ENCODE assay signal across 25 cellular contexts in genomic region chr15:90145761-90146160, GRCh38. TPM values are rescaled to one million over a fixed set of nuclear protein-coding genes. Genes with fewer than 3 reads are reported as not detected.
DNase-seq lines count a peak whose midpoint lies in the region; ATAC-seq and TF ChIP-seq lines count a peak whose summit lies in the region.
"Had no signal": no experiment of that assay in that cellular context is flagged by ENCODE, and none has a peak within 500 bp of the region (broad histone marks: within the 10 kb centered on the region; RNA-seq: fewer than 3 reads in every experiment).

No MANE protein-coding gene starts in this region.

- H3K4me2 ChIP-seq in neural progenitor cell, result no peak overlapping the region

- no peaks in the 10 kb centered on the region for H4K20me1 ChIP-seq in neural progenitor cell (ENCODE audit: low read depth)

- TF ChIP-seq POLR2A in thyroid gland (IDR thresholded peaks at IDR 0.05), result no peak

- H3K27ac ChIP-seq in endodermal cell (ENCODE audit: low read depth, low read length) (peak overlapping the region; percentile 53), neural progenitor cell (no peak overlapping the region), thyroid gland (no peak overlapping the region)
- H3K27ac ChIP-seq: HL-60, SJCRH30 had no signal

- H3K79me2 ChIP-seq in neural progenitor cell (ENCODE audit: low read depth), result no peaks in the 10 kb centered on the region

- peaks cover 8% of the 10 kb centered on the region for H3F3A ChIP-seq in neural progenitor cell (ENCODE audit: low read depth)

- no peak for ATAC-seq in activated naive CD8-positive, alpha-beta T cell treated with anti-CD3 and anti-CD28 coated beads, Interleukin-2, amount 50 U/mL, for 24 hours
- ATAC-seq: PC-3, Right ventricle myocardium inferior had no signal

- intact Hi-C loops in thyroid gland (cut with DNase I), result no loop called here

- H3K27me3 Mint-ChIP-seq in activated naive CD8-positive, alpha-beta T cell treated with anti-CD3 and anti-CD28 coated beads for 36 hours, result no peaks in the 10 kb centered on the region
- peaks cover 1% of the 10 kb centered on the region for H3K27me3 Mint-ChIP-seq in activated naive CD8-positive, alpha-beta T cell treated with anti-CD3 and anti-CD28 coated beads, Interleukin-2, amount 50 U/mL, for 24 hours
- H3K27me3 Mint-ChIP-seq in endodermal cell (ENCODE audit: insufficient read depth) (peaks cover 3% of the 10 kb centered on the region), neural progenitor cell (ENCODE audit: insufficient read depth, low read depth) (peaks cover 10% of the 10 kb centered on the region), osteocyte (ENCODE audit: unreplicated experiment) (no peaks in the 10 kb centered on the region)
- H3K27me3 Mint-ChIP-seq: CD4-positive, CD25-positive, alpha-beta regulatory T cell had no signal

- no peak for DNase-seq in activated naive CD8-positive, alpha-beta T cell treated with anti-CD3 and anti-CD28 coated beads for 36 hours
- DNase-seq in activated naive CD8-positive, alpha-beta T cell treated with anti-CD3 and anti-CD28 coated beads, Interleukin-2, amount 50 U/mL, for 24 hours, result no peak
- DNase-seq in endodermal cell (no peak), neural progenitor cell (ENCODE audit: low spot score) (no peak), DMS53 treated with DMSO at 0.1 percent for 48 hours (lab: John Stamatoyannopoulos, UW; ENCODE audit: unreplicated experiment) (no peak), thyroid gland (no peak), osteocyte (ENCODE audit: extremely low spot score, unreplicated experiment) (no peak)
- no peak for DNase-seq in stimulated activated naive CD4-positive, alpha-beta T cell treated with Interleukin-2 at 50 U/mL for 16 hours (lab: John Stamatoyannopoulos, UW)
- DNase-seq: 8988T; ACHN; CD4-positive, CD25-positive, alpha-beta regulatory T cell; DMS153; Kasumi-1; MV-4-11; NCI-H1105; NCI-H146; NCI-H1930; NCI-H446; NCI-H524 treated with DMSO at 0.1 percent for 48 hours; NCI-H774; PC-3 had no signal

- no peaks in the 10 kb centered on the region for H3K9me3 ChIP-seq in endodermal cell (ENCODE audit: control insufficient read depth, low read length)
- no peaks in the 10 kb centered on the region for H3K9me3 ChIP-seq in neural progenitor cell (ENCODE audit: low read depth)
- H3K9me3 ChIP-seq in thyroid gland, result no peaks in the 10 kb centered on the region
- H3K9me3 ChIP-seq: BE2C, SJCRH30 had no signal

- H3K4me3 Mint-ChIP-seq in activated naive CD8-positive, alpha-beta T cell treated with anti-CD3 and anti-CD28 coated beads for 36 hours, result no peak overlapping the region
- H3K4me3 Mint-ChIP-seq in activated naive CD8-positive, alpha-beta T cell treated with anti-CD3 and anti-CD28 coated beads, Interleukin-2, amount 50 U/mL, for 24 hours, result no peak overlapping the region
- H3K4me3 Mint-ChIP-seq in endodermal cell (no peak overlapping the region), neural progenitor cell (no peak overlapping the region), osteocyte (ENCODE audit: unreplicated experiment) (no peak overlapping the region)
- H3K4me3 Mint-ChIP-seq: CD4-positive, CD25-positive, alpha-beta regulatory T cell had no signal

- H3K4me1 ChIP-seq in endodermal cell (ENCODE audit: control insufficient read depth, insufficient read depth, low read length), result no peaks in the 10 kb centered on the region
- no peaks in the 10 kb centered on the region for H3K4me1 ChIP-seq in neural progenitor cell
- H3K4me1 ChIP-seq in thyroid gland, result peaks cover 0 to 21% of the 10 kb centered on the region in 2 donors

- no peak overlapping the region for H3K9ac ChIP-seq in endodermal cell (ENCODE audit: extremely low read depth, low read length, poor library complexity, severe bottlenecking)
- no peak overlapping the region for H3K9ac ChIP-seq in neural progenitor cell

- peaks cover 15% of the 10 kb centered on the region for H3K4me1 Mint-ChIP-seq in activated naive CD8-positive, alpha-beta T cell treated with anti-CD3 and anti-CD28 coated beads for 36 hours
- peaks cover 20% of the 10 kb centered on the region for H3K4me1 Mint-ChIP-seq in activated naive CD8-positive, alpha-beta T cell treated with anti-CD3 and anti-CD28 coated beads, Interleukin-2, amount 50 U/mL, for 24 hours
- H3K4me1 Mint-ChIP-seq in endodermal cell (peaks cover 9% of the 10 kb centered on the region), neural progenitor cell (peaks cover 20% of the 10 kb centered on the region), osteocyte (ENCODE audit: unreplicated experiment) (peaks cover 5% of the 10 kb centered on the region)

- no peak overlapping the region for H2AFZ ChIP-seq in neural progenitor cell (replicated peaks)

- no peaks in the 10 kb centered on the region for H3K9me3 Mint-ChIP-seq in activated naive CD8-positive, alpha-beta T cell treated with anti-CD3 and anti-CD28 coated beads for 36 hours
- H3K9me3 Mint-ChIP-seq in activated naive CD8-positive, alpha-beta T cell treated with anti-CD3 and anti-CD28 coated beads, Interleukin-2, amount 50 U/mL, for 24 hours, result no peaks in the 10 kb centered on the region
- no peaks in the 10 kb centered on the region for H3K9me3 Mint-ChIP-seq in endodermal cell
- H3K9me3 Mint-ChIP-seq in neural progenitor cell, result no peaks in the 10 kb centered on the region
- no peaks in the 10 kb centered on the region for H3K9me3 Mint-ChIP-seq in osteocyte (ENCODE audit: unreplicated experiment)
- H3K9me3 Mint-ChIP-seq: CD4-positive, CD25-positive, alpha-beta regulatory T cell had no signal

- H3K4me3 ChIP-seq in endodermal cell (ENCODE audit: low read length), result no peak overlapping the region
- no peak overlapping the region for H3K4me3 ChIP-seq in neural progenitor cell
- no peak overlapping the region for H3K4me3 ChIP-seq in thyroid gland (replicated peaks in 1 of 3)
- H3K4me3 ChIP-seq: SJCRH30 had no signal

- peak overlapping the region; percentile 47 for H3K27ac Mint-ChIP-seq in activated naive CD8-positive, alpha-beta T cell treated with anti-CD3 and anti-CD28 coated beads for 36 hours
- H3K27ac Mint-ChIP-seq in activated naive CD8-positive, alpha-beta T cell treated with anti-CD3 and anti-CD28 coated beads, Interleukin-2, amount 50 U/mL, for 24 hours, result no peak overlapping the region
- no peak overlapping the region for H3K27ac Mint-ChIP-seq in endodermal cell
- H3K27ac Mint-ChIP-seq in neural progenitor cell, result peak overlapping the region; percentile 44
- no peak overlapping the region for H3K27ac Mint-ChIP-seq in osteocyte (ENCODE audit: unreplicated experiment)

- TF ChIP-seq CTCF in endodermal cell (conservative IDR thresholded peaks at IDR 0.05) (no peak), neural progenitor cell (IDR thresholded peaks at IDR 0.05) (no peak), thyroid gland (IDR thresholded peaks at IDR 0.05) (no peak), osteocyte (IDR thresholded peaks at IDR 0.05) (no peak)

- WGBS in endodermal cell (ENCODE audit: insufficient coverage in 1 of 2, insufficient read length in 1 of 2), 2 experiments, result 73 to 97% methylated on average over 3 to 4 of the region's 4 CpGs
- WGBS in thyroid gland, 2 donors, result 85 to 91% methylated on average over 4 of the region's 4 CpGs

- peaks cover 2% of the 10 kb centered on the region for H3K36me3 Mint-ChIP-seq in activated naive CD8-positive, alpha-beta T cell treated with anti-CD3 and anti-CD28 coated beads for 36 hours
- H3K36me3 Mint-ChIP-seq in activated naive CD8-positive, alpha-beta T cell treated with anti-CD3 and anti-CD28 coated beads, Interleukin-2, amount 50 U/mL, for 24 hours (ENCODE audit: low read depth), result no peaks in the 10 kb centered on the region
- no peaks in the 10 kb centered on the region for H3K36me3 Mint-ChIP-seq in endodermal cell (ENCODE audit: low read depth)
- H3K36me3 Mint-ChIP-seq in neural progenitor cell, result no peaks in the 10 kb centered on the region
- no peaks in the 10 kb centered on the region for H3K36me3 Mint-ChIP-seq in osteocyte (ENCODE audit: unreplicated experiment)
- H3K36me3 Mint-ChIP-seq: CD4-positive, CD25-positive, alpha-beta regulatory T cell had no signal

- H3K36me3 ChIP-seq in endodermal cell (ENCODE audit: control insufficient read depth, insufficient read depth, low read length) (no peaks in the 10 kb centered on the region), neural progenitor cell (no peaks in the 10 kb centered on the region), thyroid gland (no peaks in the 10 kb centered on the region)
- H3K36me3 ChIP-seq: BE2C, SJCRH30 had no signal

- H3K27me3 ChIP-seq in endodermal cell (ENCODE audit: control insufficient read depth, insufficient read depth, low read length, poor library complexity, severe bottlenecking) (no peaks in the 10 kb centered on the region), neural progenitor cell (no peaks in the 10 kb centered on the region), thyroid gland (no peaks in the 10 kb centered on the region)
- H3K27me3 ChIP-seq: BE2C, SJCRH30 had no signal

RNA-seq across cellular contexts. Expression of gene IDH2, which starts 43.5 kb away (rescaled TPM):
- total RNA-seq in activated naive CD8-positive, alpha-beta T cell treated with anti-CD3 and anti-CD28 coated beads for 36 hours, result 100 to 1,000 TPM; 148 to 157 TPM
- total RNA-seq in endodermal cell (10 to 100 TPM; 27.0 to 50.8 TPM), neural progenitor cell (ENCODE audit: low replicate concordance) (93.1 and 134 TPM in 2 replicates), thyroid gland (10 to 100 TPM; 29.4 to 49.6 (median 33.5) TPM), osteocyte (93.0 and 101 TPM in 2 replicates)
- 120 TPM for polyA plus RNA-seq in endodermal cell (2013, experiment 1 of 2)
- polyA plus RNA-seq in endodermal cell (2013, experiment 2 of 2), result 116 TPM

RNA-seq across cellular contexts. Expression of gene SEMA4B, which starts 55.4 kb away (rescaled TPM):
- 1 to 10 TPM; 3.0 to 4.1 TPM for total RNA-seq in activated naive CD8-positive, alpha-beta T cell treated with anti-CD3 and anti-CD28 coated beads for 36 hours
- total RNA-seq in endodermal cell (10 to 100 TPM; 25.1 to 33.1 TPM), neural progenitor cell (ENCODE audit: low replicate concordance) (7.7 and 18.9 TPM in 2 replicates), thyroid gland (100 to 1,000 TPM in 1 of 4 donors, 10 to 100 TPM in 3; 49.5 to 163 (median 69.9) TPM), osteocyte (23.3 and 26.0 TPM in 2 replicates)
- 20.3 TPM for polyA plus RNA-seq in endodermal cell (2013, experiment 1 of 2)
- 19.6 TPM for polyA plus RNA-seq in endodermal cell (2013, experiment 2 of 2)

Comparison
In these comparisons a context has a peak if more than half of its experiments do, and no peak if none do; other contexts are left out.
1. H3K27ac Mint-ChIP-seq: peak in activated naive CD8-positive, alpha-beta T cell treated with anti-CD3 and anti-CD28 coated beads for 36 hours (single experiment) and neural progenitor cell (single experiment); none in activated naive CD8-positive, alpha-beta T cell treated with anti-CD3 and anti-CD28 coated beads, Interleukin-2, amount 50 U/mL, for 24 hours (single experiment), endodermal cell (single experiment) and osteocyte (single experiment).